8 cellular contexts compared by ENCODE assay signal in the genomic region with DNA sequence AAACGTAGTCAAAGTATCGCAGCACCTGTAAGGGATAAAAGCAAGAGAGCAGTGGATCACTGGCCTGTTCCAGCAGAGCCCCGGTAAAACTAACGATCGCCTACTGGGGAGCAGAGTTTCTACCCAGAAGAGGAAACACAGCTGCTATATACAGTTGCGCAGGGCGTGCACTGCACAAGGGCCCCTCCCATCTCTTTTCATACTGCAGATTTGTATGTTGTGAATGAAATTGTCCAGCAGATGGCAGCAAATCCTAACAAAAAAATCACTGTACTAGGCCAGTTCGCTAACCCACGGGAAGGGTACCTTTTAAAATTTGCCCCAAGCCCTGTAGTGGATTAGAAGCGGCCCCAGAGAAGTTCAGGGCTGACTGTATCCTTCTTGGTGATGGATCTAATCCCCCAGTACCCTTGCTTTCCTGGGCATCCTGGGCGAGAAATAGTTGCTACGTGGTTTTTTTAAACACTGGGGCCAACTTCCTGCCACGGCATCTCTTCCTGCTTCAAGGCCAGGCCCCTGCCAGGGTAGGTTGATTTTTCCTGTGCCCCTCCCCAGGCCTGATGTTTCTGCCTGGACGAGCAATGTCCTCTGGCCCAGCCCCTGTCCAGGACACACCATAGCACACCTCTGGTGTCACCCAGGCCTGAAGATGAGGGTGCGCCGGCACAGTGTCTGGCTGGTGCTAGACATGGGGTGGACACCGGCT.
DNase-seq lines count a peak whose midpoint lies in the region; ATAC-seq and TF ChIP-seq lines count a peak whose summit lies in the region.

No MANE protein-coding gene starts in this region.

- WGBS in right lobe of liver (ENCODE audit: insufficient coverage, low coverage, low lambda C conversion rate, missing lambda C conversion rate), result 22% methylated on average over 14 of the region's 17 CpGs

- peaks cover 17% of the 10 kb centered on the region for H3K4me1 Mint-ChIP-seq in CD8-positive, alpha-beta T cell (ENCODE audit: low read depth)

- H3K27ac Mint-ChIP-seq in CD8-positive, alpha-beta T cell, result peak overlapping the region; percentile 84

- CTCF ChIA-PET in CD8-positive, alpha-beta T cell (lab: Charles Lee), result interaction anchor here (0.6 to 5.0 kb wide), 21 partner anchors 8 to 1088 kb away, joined by 3 to 69 read pairs (median 4); no protein-coding TSS in a partner anchor

- no peaks in the 10 kb centered on the region for H3K9me3 ChIP-seq in CD8-positive, alpha-beta T cell (ENCODE audit: low read length)
- no peaks in the 10 kb centered on the region for H3K9me3 ChIP-seq in colonic mucosa
- no peaks in the 10 kb centered on the region for H3K9me3 ChIP-seq in right lobe of liver

- H3K9me3 Mint-ChIP-seq in CD8-positive, alpha-beta T cell, result no peaks in the 10 kb centered on the region

- peak; percentile 77 for TF ChIP-seq CTCF in CD8-positive, alpha-beta T cell (IDR thresholded peaks at IDR 0.05)
- peak; percentile 62 for TF ChIP-seq CTCF in colonic mucosa (IDR thresholded peaks at IDR 0.05)
- TF ChIP-seq CTCF in right lobe of liver (IDR thresholded peaks at IDR 0.05), result peak; percentile 64 to 86 (median 68)

- peak overlapping the region; percentile 31 for H3K4me3 ChIP-seq in CD8-positive, alpha-beta T cell (ENCODE audit: low read depth, low read length)
- no peak overlapping the region for H3K4me3 ChIP-seq in H7 (ENCODE audit: insufficient read depth, low read depth, low read length)
- H3K4me3 ChIP-seq in colonic mucosa, result no peak overlapping the region
- no peak overlapping the region for H3K4me3 ChIP-seq in right lobe of liver

- ATAC-seq in CD8-positive, alpha-beta T cell, result peak; percentile 89
- ATAC-seq in right lobe of liver (peak; percentile 85 to 98 (median 92)), HG02938 (IDR thresholded peaks at IDR 0.05; ENCODE audit: unreplicated experiment) (no peak)

- H3K36me3 Mint-ChIP-seq in CD8-positive, alpha-beta T cell, result no peaks in the 10 kb centered on the region

- intact Hi-C loops in CD8-positive, alpha-beta T cell (cut with DNase I, micrococcal nuclease), result loop anchor here (1.0 to 5.0 kb wide), 5 partner anchors 154 to 585 kb away; no protein-coding TSS in a partner anchor
- intact Hi-C loops in colonic mucosa (cut with DNase I), result loop anchor here (2.0 to 5.0 kb wide), 3 partner anchors 155 to 444 kb away; no protein-coding TSS in a partner anchor
- intact Hi-C loops in right lobe of liver (cut with DNase I), result loop anchor here (5.0 to 10.0 kb wide), 2 partner anchors 315 to 588 kb away; no protein-coding TSS in a partner anchor

- no peaks in the 10 kb centered on the region for H3K27me3 ChIP-seq in CD8-positive, alpha-beta T cell (ENCODE audit: insufficient read depth, low read length)
- H3K27me3 ChIP-seq in H7 (ENCODE audit: control insufficient read depth, insufficient read depth, low read length) (no peaks in the 10 kb centered on the region), colonic mucosa (no peaks in the 10 kb centered on the region), right lobe of liver (no peaks in the 10 kb centered on the region)

- no peak overlapping the region for H3K27ac ChIP-seq in CD8-positive, alpha-beta T cell (ENCODE audit: low read depth, low read length)
- no peak overlapping the region for H3K27ac ChIP-seq in colonic mucosa
- no peak overlapping the region for H3K27ac ChIP-seq in right lobe of liver

- DNase-seq in CD8-positive, alpha-beta T cell, result peak; percentile 26 to 78 (median 52)
- DNase-seq in H7 (peak; percentile 86), NCI-H446 (lab: John Stamatoyannopoulos, UW) (peak; percentile 53 to 83), colonic mucosa (peak; percentile 78), right lobe of liver (no peak)
- DNase-seq in activated CD4-positive, alpha-beta T cell treated with anti-CD3 and anti-CD28 coated beads for 24 hours (ENCODE audit: low read depth in 2 of 2), result peak; percentile 33 to 66
- DNase-seq in stimulated activated CD8-positive, alpha-beta memory T cell treated with anti-CD3 and anti-CD28 coated beads, Interleukin-12 subunit alpha, Interleukin-12 subunit beta, amount 100 ng/mL, for 1 hour (ENCODE audit: low read depth), result peak; percentile 39

- H3K9ac ChIP-seq in colonic mucosa (ENCODE audit: low read depth in 2 of 2, low read length in 2 of 2), result no peak overlapping the region

- no peak for TF ChIP-seq POLR2A in right lobe of liver (IDR thresholded peaks at IDR 0.05)

- H3K4me1 ChIP-seq in CD8-positive, alpha-beta T cell (ENCODE audit: insufficient read depth, low read length), result peaks cover 7% of the 10 kb centered on the region
- no peaks in the 10 kb centered on the region for H3K4me1 ChIP-seq in colonic mucosa
- H3K4me1 ChIP-seq in right lobe of liver, result no peaks in the 10 kb centered on the region

- H3K4me3 Mint-ChIP-seq in CD8-positive, alpha-beta T cell, result peak overlapping the region; percentile 48

- POLR2A ChIA-PET in CD8-positive, alpha-beta T cell (lab: Charles Lee), result interaction anchor here (1.7 kb wide), 1 partner anchor 125 kb away, joined by 5 read pairs; no protein-coding TSS in a partner anchor

- H3K27me3 Mint-ChIP-seq in CD8-positive, alpha-beta T cell (ENCODE audit: low read depth), result peaks cover 8% of the 10 kb centered on the region

- H3K36me3 ChIP-seq in CD8-positive, alpha-beta T cell (ENCODE audit: insufficient read depth, low read length), result no peaks in the 10 kb centered on the region
- no peaks in the 10 kb centered on the region; the same call in 1 of the 2 replicates for H3K36me3 ChIP-seq in H7 (replicated peaks; ENCODE audit: control insufficient read depth, insufficient read depth, low read length)
- no peaks in the 10 kb centered on the region for H3K36me3 ChIP-seq in colonic mucosa
- H3K36me3 ChIP-seq in right lobe of liver, result no peaks in the 10 kb centered on the region

Comparison
In these comparisons a context has a peak if more than half of its experiments do, and no peak if none do; other contexts are left out.
1. DNase-seq: peak in CD8-positive, alpha-beta T cell (7 of 7), H7 (single experiment), NCI-H446 (2 of 2), activated CD4-positive, alpha-beta T cell treated with anti-CD3 and anti-CD28 coated beads for 24 hours (2 of 2), colonic mucosa (single experiment) and stimulated activated CD8-positive, alpha-beta memory T cell treated with anti-CD3 and anti-CD28 coated beads, Interleukin-12 subunit alpha, Interleukin-12 subunit beta, amount 100 ng/mL, for 1 hour (single experiment); none in right lobe of liver (0 of 3).
2. Peak in every context shown above with its lines, with median percentiles within 50 percentile points of each other: CTCF ChIP-seq.